ENCODE assay signal across 8 cellular contexts in the genomic region with DNA sequence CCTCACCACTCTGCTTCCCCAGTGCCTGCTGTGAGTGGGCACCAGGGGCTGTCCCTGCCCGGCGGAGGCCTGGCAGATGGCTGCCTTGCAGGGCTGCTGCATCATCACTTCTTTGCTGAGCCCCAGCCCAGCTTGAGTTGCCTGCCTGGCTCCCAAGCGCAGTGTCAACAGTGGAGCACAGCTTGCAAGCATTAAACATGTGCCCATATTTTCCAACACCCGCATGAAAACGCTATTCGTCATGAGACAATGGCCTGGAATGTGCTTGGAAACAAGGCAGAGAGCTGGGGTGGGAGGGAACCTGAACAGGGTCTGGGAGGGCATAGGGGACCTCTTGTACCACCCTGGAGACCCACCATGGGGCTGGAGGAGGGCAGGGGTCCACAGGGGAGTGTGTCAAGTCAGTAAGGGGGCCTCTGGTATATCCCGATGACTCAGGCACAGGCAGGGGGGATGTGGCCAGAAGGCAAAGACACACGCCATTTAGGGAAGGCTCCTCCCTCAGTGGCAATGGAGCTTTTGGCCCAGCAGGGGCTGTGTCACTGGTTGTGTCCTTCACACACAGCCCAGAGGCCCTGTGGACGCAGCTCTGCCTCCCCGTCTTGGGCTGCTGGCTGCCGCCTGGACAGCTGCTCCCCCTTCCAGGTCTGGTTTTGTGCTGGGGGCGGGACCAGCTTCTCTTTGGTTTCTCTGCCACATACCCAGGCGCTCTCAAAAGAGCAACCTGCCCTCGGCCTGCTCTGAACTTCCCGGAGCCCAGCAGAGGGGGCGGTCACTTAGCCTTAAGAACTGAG. TPM values are rescaled to one million over a fixed set of nuclear protein-coding genes. Genes with fewer than 3 reads are reported as not detected.
DNase-seq lines count a peak whose midpoint lies in the region; ATAC-seq lines count a peak whose summit lies in the region.

No MANE protein-coding gene starts in this region.

- no peaks in the 10 kb centered on the region for H3K36me3 ChIP-seq in mesendoderm (ENCODE audit: control insufficient read depth, insufficient read depth, low read length)
- no peaks in the 10 kb centered on the region for H3K36me3 ChIP-seq in aorta (ENCODE audit: control insufficient read depth in 1 of 2, insufficient read depth in 2 of 2, low read length in 1 of 2)
- no peaks in the 10 kb centered on the region for H3K36me3 ChIP-seq in CD8-positive, alpha-beta memory T cell (ENCODE audit: insufficient read depth, low read length)

- no peak overlapping the region for H3K4me3 Mint-ChIP-seq in activated naive CD8-positive, alpha-beta T cell
- no peak overlapping the region for H3K4me3 Mint-ChIP-seq in activated naive CD8-positive, alpha-beta T cell treated with anti-CD3 and anti-CD28 coated beads for 36 hours
- H3K4me3 Mint-ChIP-seq in CD8-positive, alpha-beta memory T cell, result no peak overlapping the region

- no peaks in the 10 kb centered on the region for H3K79me2 ChIP-seq in mesendoderm (ENCODE audit: control insufficient read depth, insufficient read depth, low read length)

- POLR2A ChIA-PET in CD8-positive, alpha-beta memory T cell (lab: Charles Lee), result no interaction called here

- DNase-seq in activated naive CD8-positive, alpha-beta T cell treated with anti-CD3 and anti-CD28 coated beads for 36 hours, result no peak
- DNase-seq in mesendoderm (peak; percentile 88), aorta (peak; percentile 89 to 92)
- DNase-seq in CD8-positive, alpha-beta memory T cell, result no peak

- no peak overlapping the region for H3K18ac ChIP-seq in mesendoderm (ENCODE audit: low read length)

- no peak overlapping the region for H3K4me2 ChIP-seq in mesendoderm (ENCODE audit: low read length)

- H2BK5ac ChIP-seq in mesendoderm (ENCODE audit: low read length), result no peak overlapping the region

- no peak overlapping the region for H3K4ac ChIP-seq in mesendoderm (ENCODE audit: low read depth, low read length)

- no peaks in the 10 kb centered on the region for H3K9me3 Mint-ChIP-seq in activated naive CD8-positive, alpha-beta T cell (ENCODE audit: low read depth)
- H3K9me3 Mint-ChIP-seq in activated naive CD8-positive, alpha-beta T cell treated with anti-CD3 and anti-CD28 coated beads for 36 hours, result no peaks in the 10 kb centered on the region
- no peaks in the 10 kb centered on the region for H3K9me3 Mint-ChIP-seq in CD8-positive, alpha-beta memory T cell

- H3K4me1 ChIP-seq in mesendoderm (ENCODE audit: control insufficient read depth, low read depth, low read length) (no peaks in the 10 kb centered on the region), aorta (ENCODE audit: control insufficient read depth in 1 of 2, insufficient read depth in 2 of 2, low read length in 2 of 2) (peaks cover 0 to 4% of the 10 kb centered on the region in 2 donors)
- no peaks in the 10 kb centered on the region for H3K4me1 ChIP-seq in CD8-positive, alpha-beta memory T cell (ENCODE audit: insufficient read depth, low read length)

- H3K23ac ChIP-seq in mesendoderm (ENCODE audit: low read length), result no peak overlapping the region

- H2BK15ac ChIP-seq in mesendoderm (replicated peaks; ENCODE audit: low read depth), result no peak overlapping the region

- H3K27me3 ChIP-seq in mesendoderm (ENCODE audit: insufficient read depth, low read length, poor library complexity) (no peaks in the 10 kb centered on the region), aorta (ENCODE audit: control insufficient read depth in 1 of 2, insufficient read depth in 2 of 2, low read length in 1 of 2) (no peaks in the 10 kb centered on the region)
- H3K27me3 ChIP-seq in CD8-positive, alpha-beta memory T cell (ENCODE audit: insufficient read depth, low read length, poor library complexity, severe bottlenecking), result no peaks in the 10 kb centered on the region

- ATAC-seq in aorta (ENCODE audit: low FRiP score), result peak; percentile 68
- no peak for ATAC-seq in GM21723 (IDR thresholded peaks at IDR 0.05; ENCODE audit: unreplicated experiment)
- ATAC-seq in GM21529 (IDR thresholded peaks at IDR 0.05; ENCODE audit: unreplicated experiment), result no peak

- H3K4me1 Mint-ChIP-seq in activated naive CD8-positive, alpha-beta T cell (ENCODE audit: low read depth), result peaks cover 5% of the 10 kb centered on the region
- peaks cover 4% of the 10 kb centered on the region for H3K4me1 Mint-ChIP-seq in activated naive CD8-positive, alpha-beta T cell treated with anti-CD3 and anti-CD28 coated beads for 36 hours
- peaks cover 0 to 5% (median 4%) of the 10 kb centered on the region in 3 donors for H3K4me1 Mint-ChIP-seq in CD8-positive, alpha-beta memory T cell

- WGBS in mesendoderm (ENCODE audit: extremely low coverage, insufficient coverage, low lambda C conversion rate), result no CpG with 5 or more reads among the region's 16 CpGs
- WGBS in aorta, 2 donors, result 6 to 7% methylated on average over 15 to 16 of the region's 16 CpGs

- no peaks in the 10 kb centered on the region for H3K79me1 ChIP-seq in mesendoderm (ENCODE audit: low read length)

- no peak overlapping the region for H4K5ac ChIP-seq in mesendoderm (ENCODE audit: low read length)

- H3K56ac ChIP-seq in mesendoderm (ENCODE audit: low read length), result no peak overlapping the region

- intact Hi-C loops in aorta (cut with DNase I), result loop anchor here in 1 of 2 donors (5.0 kb wide), 1 partner anchor 44 kb away; no protein-coding TSS in a partner anchor

- no peak overlapping the region for H2AK5ac ChIP-seq in mesendoderm (ENCODE audit: low read length)

- H3K36me3 Mint-ChIP-seq in activated naive CD8-positive, alpha-beta T cell, result peaks cover 2% of the 10 kb centered on the region
- H3K36me3 Mint-ChIP-seq in activated naive CD8-positive, alpha-beta T cell treated with anti-CD3 and anti-CD28 coated beads for 36 hours, result no peaks in the 10 kb centered on the region
- H3K36me3 Mint-ChIP-seq in CD8-positive, alpha-beta memory T cell, result peaks cover 0 to 27% (median 1%) of the 10 kb centered on the region in 3 donors

- H2BK120ac ChIP-seq in mesendoderm (ENCODE audit: low read depth, low read length), result no peak overlapping the region

- CTCF ChIA-PET in CD8-positive, alpha-beta memory T cell (lab: Charles Lee), result interaction anchor here (1.0 kb wide), 1 partner anchor 27 kb away, joined by 3 read pairs; no protein-coding TSS in a partner anchor

- peak overlapping the region; percentile 22 for H3K27ac Mint-ChIP-seq in activated naive CD8-positive, alpha-beta T cell
- H3K27ac Mint-ChIP-seq in activated naive CD8-positive, alpha-beta T cell treated with anti-CD3 and anti-CD28 coated beads for 36 hours, result no peak overlapping the region
- peak overlapping the region in 2 of 8 donors; percentile 40 to 81 for H3K27ac Mint-ChIP-seq in CD8-positive, alpha-beta memory T cell

- no peaks in the 10 kb centered on the region for H3K27me3 Mint-ChIP-seq in activated naive CD8-positive, alpha-beta T cell
- no peaks in the 10 kb centered on the region for H3K27me3 Mint-ChIP-seq in activated naive CD8-positive, alpha-beta T cell treated with anti-CD3 and anti-CD28 coated beads for 36 hours
- no peaks in the 10 kb centered on the region for H3K27me3 Mint-ChIP-seq in CD8-positive, alpha-beta memory T cell

- no peak overlapping the region for H4K8ac ChIP-seq in mesendoderm (ENCODE audit: low read depth, low read length)

- no peaks in the 10 kb centered on the region for H3K9me3 ChIP-seq in aorta (ENCODE audit: control insufficient read depth, low read length)
- no peaks in the 10 kb centered on the region for H3K9me3 ChIP-seq in CD8-positive, alpha-beta memory T cell (ENCODE audit: low read length)

- no peak overlapping the region for H3K9ac ChIP-seq in mesendoderm (ENCODE audit: low read length)

- peak overlapping the region; percentile 92 for H3K27ac ChIP-seq in cingulate gyrus (ENCODE audit: low read depth, low read length)
- no peak overlapping the region for H3K27ac ChIP-seq in mesendoderm (ENCODE audit: low read depth, low read length)
- H3K27ac ChIP-seq in aorta (ENCODE audit: low read depth in 1 of 2, low read length in 2 of 2), result peak overlapping the region; percentile 95 to 96
- H3K27ac ChIP-seq in CD8-positive, alpha-beta memory T cell (ENCODE audit: low read depth, low read length), result no peak overlapping the region

- H3K4me3 ChIP-seq in mesendoderm (ENCODE audit: low read length) (no peak overlapping the region), aorta (ENCODE audit: low read length in 2 of 2) (no peak overlapping the region)
- H3K4me3 ChIP-seq in CD8-positive, alpha-beta memory T cell (ENCODE audit: low read length), result no peak overlapping the region

RNA-seq across cellular contexts. Expression of a gene that starts 17.4 kb away (rescaled TPM):
- total RNA-seq in activated naive CD8-positive, alpha-beta T cell treated with anti-CD3 and anti-CD28 coated beads for 36 hours, result 1 to 10 TPM; 6.9 to 9.2 TPM
- polyA plus RNA-seq in mesendoderm (2013, experiment 1 of 2), result 43.1 TPM
- polyA plus RNA-seq in mesendoderm (2013, experiment 2 of 2), result 46.9 TPM
- 10 to 100 TPM; 65.7 to 87.4 TPM for total RNA-seq in aorta
- 10 to 100 TPM; 22.0 to 33.4 TPM for polyA plus RNA-seq in aorta
- 1 to 10 TPM; 2.2 to 3.0 TPM for total RNA-seq in CD8-positive, alpha-beta memory T cell
- polyA plus RNA-seq in CD8-positive, alpha-beta memory T cell, result not detected

RNA-seq across cellular contexts. Expression of a gene that starts 56.9 kb away (rescaled TPM):
- under 1 TPM in 1 of 2 experiments, not detected in 1; 0.22 TPM for total RNA-seq in activated naive CD8-positive, alpha-beta T cell treated with anti-CD3 and anti-CD28 coated beads for 36 hours
- polyA plus RNA-seq in mesendoderm (2013, experiment 1 of 2), result 4.1 TPM
- 4.1 TPM for polyA plus RNA-seq in mesendoderm (2013, experiment 2 of 2)
- 10 to 100 TPM; 14.2 to 21.9 TPM for total RNA-seq in aorta
- polyA plus RNA-seq in aorta, result 10 to 100 TPM; 19.4 to 98.6 TPM
- total RNA-seq in CD8-positive, alpha-beta memory T cell, result not detected
- not detected for polyA plus RNA-seq in CD8-positive, alpha-beta memory T cell

Comparison
In these comparisons a context has a peak if more than half of its experiments do, and no peak if none do; other contexts are left out.
1. DNase-seq: peak in mesendoderm (single experiment) and aorta (2 of 2); none in activated naive CD8-positive, alpha-beta T cell treated with anti-CD3 and anti-CD28 coated beads for 36 hours (single experiment) and CD8-positive, alpha-beta memory T cell (0 of 5).
2. H3K27ac ChIP-seq: peak in cingulate gyrus (single experiment) and aorta (2 of 2); none in mesendoderm (single experiment) and CD8-positive, alpha-beta memory T cell (single experiment).
3. RNA of a gene that starts 17.4 kb away (total RNA-seq): 65.7 to 87.4 TPM in aorta; 6.9 to 9.2 TPM in activated naive CD8-positive, alpha-beta T cell treated with anti-CD3 and anti-CD28 coated beads for 36 hours and 2.2 to 3.0 TPM in CD8-positive, alpha-beta memory T cell; every median in the first group is over 4 times any median in the second.
4. RNA of a gene that starts 56.9 kb away (total RNA-seq): 14.2 to 21.9 TPM in aorta; 0.22 TPM in activated naive CD8-positive, alpha-beta T cell treated with anti-CD3 and anti-CD28 coated beads for 36 hours and not detected in CD8-positive, alpha-beta memory T cell; every median in the first group is over 10 times any median in the second.